In the genomic region with DNA sequence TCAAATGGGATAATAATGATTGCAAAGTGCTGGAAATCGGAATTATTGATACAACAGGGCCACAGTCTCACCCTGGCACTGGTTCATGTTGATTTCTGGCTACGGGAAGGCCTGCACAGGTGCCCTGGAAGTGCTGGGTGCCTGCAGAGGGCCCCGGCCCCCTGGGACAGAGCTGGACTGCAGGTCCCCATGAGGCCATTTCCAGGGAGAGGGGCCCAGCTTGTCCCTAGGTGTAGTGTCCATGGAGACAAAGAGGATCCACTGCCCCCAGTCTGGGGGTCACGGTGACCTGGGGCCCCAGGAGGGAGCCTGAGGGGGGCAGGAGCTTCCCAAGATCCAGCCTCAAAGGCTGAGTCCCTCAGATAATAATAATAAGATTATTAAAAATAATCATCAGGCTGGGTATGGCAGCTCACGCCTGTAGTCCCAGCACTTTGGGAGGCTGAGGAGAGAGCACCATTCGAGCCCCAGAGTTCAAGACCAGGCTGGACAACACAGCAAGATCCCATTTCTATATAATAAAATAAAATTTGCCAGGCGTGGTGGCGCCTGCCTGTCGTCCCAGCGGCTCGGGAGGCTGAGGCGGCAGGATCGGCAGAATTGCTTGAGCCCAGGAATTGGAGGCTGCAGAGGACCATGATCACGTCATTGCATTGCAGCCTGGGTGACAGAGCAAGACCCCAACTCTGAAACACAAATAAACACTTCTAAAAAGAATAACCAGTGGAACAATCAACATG, we compare ENCODE assay signal across 18 cellular contexts.
"Had no signal": no experiment of that assay in that cellular context is flagged by ENCODE, and none has a peak within 500 bp of the region (broad histone marks: within the 10 kb centered on the region; RNA-seq: fewer than 3 reads in every experiment).

No MANE protein-coding gene starts in this region.

- H3K4me3 Mint-ChIP-seq: activated naive CD4-positive, alpha-beta T cell treated with anti-CD3 and anti-CD28 coated beads, Interleukin-2, amount 50 U/mL, for 24 hours; brain; immature natural killer cell had no signal

- ATAC-seq: stimulated activated naive CD8-positive, alpha-beta T cell treated with anti-CD3 and anti-CD28 coated beads, Interleukin-15, Interleukin-2, amounts not matched to agents 100 U/mL and 50 U/mL, for 24 hours had no signal

- DNase-seq: activated gamma-delta T cell treated with Interleukin-2 at 50 U/mL for 16 hours; activated T-cell treated with anti-CD3 and anti-CD28 coated beads, Interleukin-2, amount 50 U/mL, for 1 hour; anterior cingulate cortex; caudate nucleus; dermis blood vessel endothelial cell; effector CD8-positive, alpha-beta T cell; erythroblast; foreskin fibroblast; immature natural killer cell; kidney glomerular epithelial cell; mesenchymal stem cell; occipital lobe; stimulated activated CD4-positive, alpha-beta T cell treated with anti-CD3 and anti-CD28 coated beads, Interleukin-4, amount 100 ng/mL, for 4 hours; stimulated activated naive CD8-positive, alpha-beta T cell treated with anti-CD3 and anti-CD28 coated beads, Interleukin-15, Interleukin-2, amounts not matched to agents 100 U/mL and 50 U/mL, for 24 hours; T-helper 9 cell had no signal

- H3K27me3 ChIP-seq: upper lobe of left lung had no signal

- H3K4me1 ChIP-seq: upper lobe of left lung had no signal

- H3K36me3 Mint-ChIP-seq: activated naive CD4-positive, alpha-beta T cell treated with anti-CD3 and anti-CD28 coated beads, Interleukin-2, amount 50 U/mL, for 24 hours; brain; immature natural killer cell had no signal

- H3K4me1 Mint-ChIP-seq: activated naive CD4-positive, alpha-beta T cell treated with anti-CD3 and anti-CD28 coated beads, Interleukin-2, amount 50 U/mL, for 24 hours; immature natural killer cell had no signal

- H3K4me3 ChIP-seq: upper lobe of left lung had no signal

- H3K9me3 Mint-ChIP-seq: activated naive CD4-positive, alpha-beta T cell treated with anti-CD3 and anti-CD28 coated beads, Interleukin-2, amount 50 U/mL, for 24 hours; immature natural killer cell had no signal

- H3K27ac Mint-ChIP-seq: activated naive CD4-positive, alpha-beta T cell treated with anti-CD3 and anti-CD28 coated beads, Interleukin-2, amount 50 U/mL, for 24 hours; brain; immature natural killer cell had no signal

- H3K36me3 ChIP-seq: upper lobe of left lung had no signal

- H3K27ac ChIP-seq: upper lobe of left lung had no signal
